ENCODE assay signal across 17 cellular contexts in genomic region chrX:20507901-20508620, GRCh38.
"Had no signal": no experiment of that assay in that cellular context is flagged by ENCODE, and none has a peak within 500 bp of the region (broad histone marks: within the 10 kb centered on the region; RNA-seq: fewer than 3 reads in every experiment).

No MANE protein-coding gene starts in this region.

- ATAC-seq: left lobe of liver; natural killer cell; stimulated activated naive CD8-positive, alpha-beta T cell treated with anti-CD3 and anti-CD28 coated beads, Interleukin-15, Interleukin-2, amounts not matched to agents 100 U/mL and 50 U/mL, for 24 hours; upper lobe of right lung; WTC11 had no signal

- DNase-seq: activated CD4-positive, alpha-beta T cell treated with anti-CD3 and anti-CD28 coated beads, Interleukin-2, amount 50 U/mL, for 48 hours; activated effector memory CD4-positive, alpha-beta T cell treated with anti-CD3 and anti-CD28 coated beads, Interleukin-2, amount 50 U/mL, for 16 hours; activated naive CD4-positive, alpha-beta T cell treated with anti-CD3 and anti-CD28 coated beads, Interleukin-2, amount 10 ng/mL, durations not matched to agents 7 days and 5 days; amygdala; effector CD4-positive, alpha-beta T cell; erythroblast; foreskin fibroblast; natural killer cell; spleen; stimulated activated CD4-positive, alpha-beta T cell treated with anti-CD3 and anti-CD28 coated beads, Interleukin-4, amount 100 ng/mL, for 1 hour; stimulated activated naive CD8-positive, alpha-beta T cell treated with anti-CD3 and anti-CD28 coated beads, Interleukin-15, Interleukin-2, amounts not matched to agents 100 U/mL and 50 U/mL, for 24 hours; T1000; upper lobe of right lung had no signal

- FAIRE-seq: endometrium, keratinocyte had no signal
